ENCODE assay signal across 23 cellular contexts in genomic region chr2:230898016-230898415, GRCh38. TPM values are rescaled to one million over a fixed set of nuclear protein-coding genes. Genes with fewer than 3 reads are reported as not detected.
DNase-seq lines count a peak whose midpoint lies in the region; ATAC-seq lines count a peak whose summit lies in the region.
"Had no signal": no experiment of that assay in that cellular context is flagged by ENCODE, and none has a peak within 500 bp of the region (broad histone marks: within the 10 kb centered on the region; RNA-seq: fewer than 3 reads in every experiment).

No MANE protein-coding gene starts in this region.

- peaks cover 19% of the 10 kb centered on the region for H3K4me1 Mint-ChIP-seq in activated CD4-positive, alpha-beta T cell treated with anti-CD3 and anti-CD28 coated beads, Interleukin-2, amount 10 ng/mL, durations not matched to agents 7 days and 5 days

- H3K9me3 Mint-ChIP-seq in activated CD4-positive, alpha-beta T cell treated with anti-CD3 and anti-CD28 coated beads, Interleukin-2, amount 10 ng/mL, durations not matched to agents 7 days and 5 days: no peaks in the 10 kb centered on the region

- H3K4me3 Mint-ChIP-seq in activated CD4-positive, alpha-beta T cell treated with anti-CD3 and anti-CD28 coated beads, Interleukin-2, amount 10 ng/mL, durations not matched to agents 7 days and 5 days: no peak overlapping the region
- H3K4me3 Mint-ChIP-seq: B cell had no signal

- no peak overlapping the region for H3K27ac Mint-ChIP-seq in activated CD4-positive, alpha-beta T cell treated with anti-CD3 and anti-CD28 coated beads, Interleukin-2, amount 10 ng/mL, durations not matched to agents 7 days and 5 days
- H3K27ac Mint-ChIP-seq: B cell had no signal

- DNase-seq in activated CD4-positive, alpha-beta T cell treated with anti-CD3 and anti-CD28 coated beads, Interleukin-2, amount 10 ng/mL, durations not matched to agents 7 days and 5 days: peak; percentile 4
- no peak for DNase-seq in activated CD4-positive, alpha-beta T cell treated with anti-CD3 and anti-CD28 coated beads for 1 hour
- peak; percentile 11 for DNase-seq in activated CD8-positive, alpha-beta memory T cell treated with anti-CD3 and anti-CD28 coated beads, Interleukin-2, amount 50 U/mL, for 4 hours
- DNase-seq in islet precursor cell (peak; percentile 42), NCI-H510A treated with DMSO at 0.1 percent for 48 hours (lab: John Stamatoyannopoulos, UW) (no peak)
- DNase-seq in stimulated activated CD8-positive, alpha-beta memory T cell treated with anti-CD3 and anti-CD28 coated beads, Interleukin-4, amount 100 ng/mL, for 48 hours: peak; percentile 22
- no peak for DNase-seq in activated naive CD4-positive, alpha-beta T cell treated with anti-CD3 and anti-CD28 coated beads, Interleukin-2, amount 50 U/mL, for 16 hours
- DNase-seq: activated CD4-positive, alpha-beta T cell treated with anti-CD3 and anti-CD28 coated beads for 4 hours; activated naive CD4-positive, alpha-beta T cell; amygdala; DND-41; NCI-H1694 treated with DMSO at 0.1 percent for 48 hours; NCI-H748 treated with DMSO at 0.1 percent for 48 hours; OCI-M1; SHP77; stimulated activated CD4-positive, alpha-beta T cell treated with anti-CD3 and anti-CD28 coated beads, Interleukin-2, amount 100 ng/mL, for 48 hours; stimulated activated naive CD4-positive, alpha-beta T cell had no signal

- ATAC-seq in HG02571 (IDR thresholded peaks at IDR 0.05; ENCODE audit: unreplicated experiment): no peak
- ATAC-seq: GM12878 had no signal

- H3K36me3 Mint-ChIP-seq in activated CD4-positive, alpha-beta T cell treated with anti-CD3 and anti-CD28 coated beads, Interleukin-2, amount 10 ng/mL, durations not matched to agents 7 days and 5 days (ENCODE audit: low read depth): no peaks in the 10 kb centered on the region

- CTCF ChIA-PET in activated CD4-positive, alpha-beta T cell treated with anti-CD3 and anti-CD28 coated beads, Interleukin-2, amount 10 ng/mL, durations not matched to agents 7 days and 5 days (lab: Charles Lee): interaction anchor here (0.9 to 4.9 kb wide), 6 partner anchors 24 to 90 kb away, joined by 3 to 31 read pairs (median 4); partner anchors contain the start of gene ITM2C

- H3K27me3 Mint-ChIP-seq in activated CD4-positive, alpha-beta T cell treated with anti-CD3 and anti-CD28 coated beads, Interleukin-2, amount 10 ng/mL, durations not matched to agents 7 days and 5 days: peaks cover 12% of the 10 kb centered on the region
- H3K27me3 Mint-ChIP-seq: B cell had no signal

- POLR2A ChIA-PET in activated CD4-positive, alpha-beta T cell treated with anti-CD3 and anti-CD28 coated beads, Interleukin-2, amount 10 ng/mL, durations not matched to agents 7 days and 5 days (lab: Charles Lee): no interaction called here

RNA-seq across cellular contexts. Expression of gene GPR55, which starts 27.0 kb away (rescaled TPM):
- 1 to 10 TPM; 9.2 to 9.4 TPM for total RNA-seq in activated CD4-positive, alpha-beta T cell treated with anti-CD3 and anti-CD28 coated beads, Interleukin-2, amount 10 ng/mL, durations not matched to agents 7 days and 5 days
- total RNA-seq: fibroblast of villous mesenchyme, pulmonary artery endothelial cell, smooth muscle cell had no signal

RNA-seq across cellular contexts. Expression of gene ITM2C, which starts 33.3 kb away (rescaled TPM):
- total RNA-seq in activated CD4-positive, alpha-beta T cell treated with anti-CD3 and anti-CD28 coated beads, Interleukin-2, amount 10 ng/mL, durations not matched to agents 7 days and 5 days: 10 to 100 TPM; 29.4 to 30.4 TPM

Comparison
In these comparisons a context has a peak if more than half of its experiments do, and no peak if none do; other contexts are left out.
1. DNase-seq: peak in activated CD4-positive, alpha-beta T cell treated with anti-CD3 and anti-CD28 coated beads, Interleukin-2, amount 10 ng/mL, durations not matched to agents 7 days and 5 days (single experiment), activated CD8-positive, alpha-beta memory T cell treated with anti-CD3 and anti-CD28 coated beads, Interleukin-2, amount 50 U/mL, for 4 hours (single experiment), islet precursor cell (single experiment) and stimulated activated CD8-positive, alpha-beta memory T cell treated with anti-CD3 and anti-CD28 coated beads, Interleukin-4, amount 100 ng/mL, for 48 hours (single experiment); none in activated CD4-positive, alpha-beta T cell treated with anti-CD3 and anti-CD28 coated beads for 1 hour (single experiment), activated naive CD4-positive, alpha-beta T cell treated with anti-CD3 and anti-CD28 coated beads, Interleukin-2, amount 50 U/mL, for 16 hours (single experiment) and NCI-H510A treated with DMSO at 0.1 percent for 48 hours (single experiment).